In the genomic region with DNA sequence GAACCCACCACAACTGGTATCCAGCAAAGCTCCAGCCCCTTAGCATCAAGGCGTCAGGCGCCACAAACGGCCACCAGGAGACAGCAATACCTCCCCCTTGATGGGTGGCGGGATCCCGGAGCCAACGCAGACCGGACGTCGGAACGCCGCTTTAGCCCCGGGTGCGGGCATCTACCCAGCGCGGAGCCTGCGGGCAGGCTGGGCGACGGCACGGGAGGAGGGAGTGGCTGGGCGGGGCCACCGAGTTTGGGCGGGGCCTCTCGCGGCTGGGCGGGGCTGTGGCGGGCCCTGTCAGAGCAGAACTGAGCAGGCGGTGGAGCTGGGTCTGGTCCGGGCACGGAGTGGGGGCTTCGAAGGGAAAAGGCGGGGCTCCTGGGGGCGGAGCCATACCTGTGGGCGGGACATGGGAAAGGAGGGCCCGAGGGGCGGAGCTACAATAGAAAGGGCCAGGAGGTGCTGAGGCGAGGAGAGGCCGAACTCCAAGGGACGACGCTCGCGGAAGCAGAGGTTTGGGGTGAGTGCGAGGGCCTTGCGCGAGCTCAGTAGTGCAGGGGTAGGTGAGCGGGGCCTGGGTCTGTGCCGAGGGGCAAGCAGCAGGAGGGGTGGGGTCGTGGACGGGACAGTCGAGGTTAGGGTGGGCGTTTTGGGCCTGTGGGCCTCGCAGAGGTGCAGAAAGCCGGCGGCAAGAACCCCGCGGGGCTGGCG, we compare ENCODE assay signal across 8 cellular contexts. TPM values are rescaled to one million over a fixed set of nuclear protein-coding genes. Genes with fewer than 3 reads are reported as not detected.
DNase-seq lines count a peak whose midpoint lies in the region; ATAC-seq and TF ChIP-seq lines count a peak whose summit lies in the region.

No MANE protein-coding gene starts in this region.

- H3K4me3 ChIP-seq in adrenal gland (peak overlapping the region in 2 of 4 donors; percentile 2 to 82), heart left ventricle (peak overlapping the region; percentile 38 to 96 (median 62)), tibial nerve (peak overlapping the region; percentile 50 to 85 (median 68))

- intact Hi-C loops in adrenal gland (cut with DNase I), result no loop called here
- intact Hi-C loops in heart left ventricle (cut with DNase I), result loop anchor here in 7 of 10 donors (2.0 to 10.0 kb wide), 7 partner anchors 90 to 230 kb away; partner anchors contain the start of genes SLC2A8 (in 5 of the 7), LRSAM1 (in 1 of the 7) and RPL12 (in 1 of the 7)

- H3K36me3 ChIP-seq in adrenal gland (replicated peaks in 1 of 2), result no peaks in the 10 kb centered on the region
- H3K36me3 ChIP-seq in heart left ventricle, result peaks cover 0 to 3% (median 0%) of the 10 kb centered on the region in 9 donors
- no peaks in the 10 kb centered on the region for H3K36me3 ChIP-seq in tibial nerve

- TF ChIP-seq POLR2A in adrenal gland (IDR thresholded peaks at IDR 0.05) (peak in 1 of 2 donors; percentile 62), heart left ventricle (IDR thresholded peaks at IDR 0.05) (peak in 1 of 2 donors; percentile 30), tibial nerve (IDR thresholded peaks at IDR 0.05) (peak in 1 of 2 donors; percentile 50)

- ATAC-seq in heart left ventricle, result peak; percentile 88 to 90 (median 88)

- H3K27ac ChIP-seq in adrenal gland, result peak overlapping the region; percentile 42 to 92 (median 50)
- H3K27ac ChIP-seq in heart left ventricle, result peak overlapping the region; percentile 66 to 88 (median 82)
- peak overlapping the region; percentile 61 to 91 (median 80) for H3K27ac ChIP-seq in tibial nerve

- H3K27me3 ChIP-seq in adrenal gland, result no peaks in the 10 kb centered on the region
- no peaks in the 10 kb centered on the region for H3K27me3 ChIP-seq in heart left ventricle
- no peaks in the 10 kb centered on the region for H3K27me3 ChIP-seq in tibial nerve

- TF ChIP-seq EP300 in tibial nerve (IDR thresholded peaks at IDR 0.05), result peak in 1 of 2 donors; percentile 70

- H3K9me3 ChIP-seq in adrenal gland (replicated peaks in 1 of 3) (no peaks in the 10 kb centered on the region), heart left ventricle (no peaks in the 10 kb centered on the region), tibial nerve (no peaks in the 10 kb centered on the region)

- POLR2A ChIA-PET in HEK293T (lab: Yijun Ruan, JAX), result interaction anchor here (0.6 to 2.0 kb wide), 7 partner anchors 9 to 310 kb away, joined by 3 to 11 read pairs (median 3); partner anchors contain the start of genes LRSAM1, RALGPS1, RPL12 and SLC2A8

- TF ChIP-seq CTCF in adrenal gland (IDR thresholded peaks at IDR 0.05) (peak in 3 of 6 experiments; percentile 16 to 47 (median 41)), heart left ventricle (IDR thresholded peaks at IDR 0.05) (peak in 6 of 12 donors; percentile 20 to 38 (median 25)), tibial nerve (IDR thresholded peaks at IDR 0.05) (peak in 2 of 5 experiments; percentile 9 to 21)

- H3K4me1 ChIP-seq in adrenal gland (replicated peaks in 1 of 2) (peaks cover 0 to 15% of the 10 kb centered on the region in 2 donors), heart left ventricle (peaks cover 0 to 25% (median 9%) of the 10 kb centered on the region in 12 donors), tibial nerve (peaks cover 0 to 34% (median 6%) of the 10 kb centered on the region in 4 donors)

- peak; percentile 84 for DNase-seq in GM03348 (ENCODE audit: low spot score)
- peak; percentile 99 for DNase-seq in HEK293T (ENCODE audit: extremely low spot score)
- DNase-seq in NCI-H1092 (lab: John Stamatoyannopoulos, UW), result peak; percentile 82
- peak; percentile 73 to 87 for DNase-seq in SW 1271 (lab: John Stamatoyannopoulos, UW)
- DNase-seq in adrenal gland, result peak; percentile 96 to 98 (median 97)
- peak; percentile 91 to 96 (median 95) for DNase-seq in heart left ventricle
- peak; percentile 81 for DNase-seq in pons (ENCODE audit: low spot score)
- peak; percentile 83 to 88 for DNase-seq in tibial nerve (ENCODE audit: low spot score in 2 of 2)

- WGBS in adrenal gland, 4 donors, result 1% methylated on average over 37 to 56 of the region's 56 CpGs
- 1 to 2% (median 1%) methylated on average over 37 to 56 of the region's 56 CpGs for WGBS in heart left ventricle, 4 donors
- 1 to 2% methylated on average over 33 to 50 of the region's 56 CpGs for WGBS in tibial nerve, 2 donors

- CTCF ChIA-PET in HEK293T (lab: Yijun Ruan, JAX), result interaction anchor here (1.1 to 2.4 kb wide), 2 partner anchors 10 to 173 kb away, joined by 3 to 15 read pairs; partner anchors contain the start of gene SLC2A8

TF ChIP-seq in HEK293T, 16 proteins besides CTCF, POLR2A, EP300 and RAD21:
- TF ChIP-seq SP1 (IDR thresholded peaks at IDR 0.05), result peak; percentile 60
- TF ChIP-seq FOXK2 (IDR thresholded peaks at IDR 0.05), result no peak
- no peak for TF ChIP-seq NFRKB (IDR thresholded peaks at IDR 0.05)
- TF ChIP-seq TARDBP (IDR thresholded peaks at IDR 0.05), result no peak
- peak; percentile 96 for TF ChIP-seq L3MBTL2 (conservative IDR thresholded peaks at IDR 0.05)
- no peak for TF ChIP-seq CTBP1 (IDR thresholded peaks at IDR 0.05; ENCODE audit: borderline replicate concordance)
TF ChIP-seq in HEK293T: peak in this region for 2.

RNA-seq across cellular contexts. Expression of gene GARNL3, which starts 40.2 kb away (rescaled TPM):
- total RNA-seq in adrenal gland (10 to 100 TPM; 12.2 to 43.2 (median 34.4) TPM), heart left ventricle (10 to 100 TPM; 11.9 to 60.4 (median 26.0) TPM), tibial nerve (10 to 100 TPM; 28.4 to 59.7 (median 39.1) TPM)
- polyA plus RNA-seq in adrenal gland (10 to 100 TPM; 13.8 to 25.9 (median 23.6) TPM), heart left ventricle (10 to 100 TPM in 1 of 2 donors, 1 to 10 TPM in 1; 7.1 to 14.9 TPM)

Comparison
In these comparisons a context has a peak if more than half of its experiments do, and no peak if none do; other contexts are left out.
1. intact Hi-C loops: an anchor here in heart left ventricle (2.0 to 10.0 kb wide); none called in adrenal gland.